In the genomic region with DNA sequence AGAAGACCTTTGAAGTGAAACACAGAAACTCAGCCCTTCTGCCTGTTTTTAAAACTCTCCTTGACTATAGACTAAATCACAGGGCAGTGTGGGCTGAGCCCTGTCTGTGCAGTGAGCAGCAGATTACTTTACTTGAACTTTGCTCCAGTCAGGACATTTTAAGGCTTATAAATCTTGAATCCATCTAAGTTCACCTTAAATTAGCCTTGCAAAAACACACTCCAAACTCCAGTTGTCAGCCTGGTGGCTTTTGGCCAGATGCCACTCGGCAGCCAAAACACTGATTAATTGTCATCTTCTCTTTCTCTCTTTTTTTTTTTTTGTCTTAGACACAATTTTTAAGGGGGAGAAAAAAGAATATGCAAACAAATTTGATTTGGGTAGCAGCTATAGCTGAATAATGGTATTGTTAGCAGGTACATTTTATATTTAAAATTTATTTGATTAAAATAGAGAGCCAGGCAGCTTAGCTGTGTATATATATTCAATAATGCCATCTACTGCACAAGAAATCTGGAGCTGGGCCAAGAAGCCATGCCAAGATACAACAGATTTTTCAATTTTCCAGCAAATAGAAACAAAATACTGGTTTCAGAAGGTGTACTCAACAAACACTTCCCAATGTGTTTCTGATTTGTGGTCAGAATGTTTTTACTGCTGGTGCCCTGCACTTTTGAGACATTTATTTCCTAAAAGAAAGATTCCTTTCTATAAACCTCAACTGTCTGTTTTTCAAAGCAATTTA, we compare ENCODE assay signal across 16 cellular contexts.
A peak's percentile ranks its signal among the peaks of the same experiment; 100 is the strongest.
DNase-seq lines count a peak whose midpoint lies in the region; ATAC-seq lines count a peak whose summit lies in the region.
"Had no signal": no experiment of that assay in that cellular context is flagged by ENCODE, and none has a peak within 500 bp of the region (broad histone marks: within the 10 kb centered on the region; RNA-seq: fewer than 3 reads in every experiment).

No MANE protein-coding gene starts in this region.

- H3K9me3 ChIP-seq in SJCRH30 (replicated peaks), result no peaks in the 10 kb centered on the region
- H3K9me3 ChIP-seq: BLaER1 had no signal

- H3K4me3 ChIP-seq in SJCRH30, result peak overlapping the region; percentile 9
- H3K4me3 ChIP-seq: BLaER1, cardiac muscle cell had no signal

- H3K4me1 ChIP-seq in SJCRH30, result peaks cover 8% of the 10 kb centered on the region
- H3K4me1 ChIP-seq: BLaER1 had no signal

- peak; percentile 80 for DNase-seq in COR-L47 (lab: John Stamatoyannopoulos, UW)
- DNase-seq in NCI-H2029 (lab: John Stamatoyannopoulos, UW), result peak; percentile 6
- DNase-seq in SJCRH30, result peak; percentile 69 to 81
- DNase-seq in medulla oblongata (ENCODE audit: extremely low spot score), result peak; percentile 22
- DNase-seq in activated CD4-positive, alpha-beta T cell treated with anti-CD3 and anti-CD28 coated beads for 1 hour, result no peak
- DNase-seq in stimulated activated CD4-positive, alpha-beta T cell treated with anti-CD3 and anti-CD28 coated beads, Interleukin-1b, Interleukin-23, amount 100 ng/mL, for 48 hours, result no peak
- DNase-seq in Right ventricle myocardium inferior (ENCODE audit: missing footprints), result no peak
- DNase-seq: activated CD4-positive, alpha-beta T cell treated with anti-CD3 and anti-CD28 coated beads for 48 hours; GF-D8; NK-92 treated with Interleukin-12 subunit alpha and Interleukin-12 subunit beta, amount 100 ng/mL, for 24 hours; stimulated activated CD4-positive, alpha-beta T cell treated with anti-CD3 and anti-CD28 coated beads, Interleukin-4, amount 100 ng/mL, for 24 hours had no signal

- peak overlapping the region; percentile 29; the same call in 1 of the 2 replicates for H3K27ac ChIP-seq in SJCRH30
- H3K27ac ChIP-seq: BLaER1, cardiac muscle cell, epithelial cell of prostate had no signal

- no peaks in the 10 kb centered on the region for H3K36me3 ChIP-seq in SJCRH30
- H3K36me3 ChIP-seq: BLaER1, cardiac muscle cell had no signal

- intact Hi-C loops in Right ventricle myocardium inferior (cut with DNase I), result no loop called here

- H3K27me3 ChIP-seq in SJCRH30, result no peaks in the 10 kb centered on the region
- H3K27me3 ChIP-seq: BLaER1, cardiac muscle cell had no signal

- ATAC-seq in HG03520 (IDR thresholded peaks at IDR 0.05; ENCODE audit: unreplicated experiment), result no peak
- no peak for ATAC-seq in Right ventricle myocardium inferior
- ATAC-seq: activated T-helper 17 cell treated with anti-CD3 and anti-CD28 coated beads, Interleukin-2, amount 50 U/mL, for 72 hours had no signal

Comparison
In these comparisons a context has a peak if more than half of its experiments do, and no peak if none do; other contexts are left out.
1. DNase-seq: peak in COR-L47 (single experiment), NCI-H2029 (single experiment), SJCRH30 (2 of 2) and medulla oblongata (single experiment); none in activated CD4-positive, alpha-beta T cell treated with anti-CD3 and anti-CD28 coated beads for 1 hour (single experiment), stimulated activated CD4-positive, alpha-beta T cell treated with anti-CD3 and anti-CD28 coated beads, Interleukin-1b, Interleukin-23, amount 100 ng/mL, for 48 hours (single experiment) and Right ventricle myocardium inferior (single experiment).